1 cellular context compared by ENCODE assay signal in genomic region chr1:16618719-16619118, GRCh38.
TF ChIP-seq lines count a peak whose summit lies in the region.

No MANE protein-coding gene starts in this region.

TF ChIP-seq in K562, 482 proteins besides CTCF, POLR2A, EP300 and RAD21 (continued from another document and continues in another):
- no peak for TF ChIP-seq SFPQ (IDR thresholded peaks at IDR 0.05; ENCODE audit: low read depth, low read length)
- no peak for TF ChIP-seq NR2C1 (IDR thresholded peaks at IDR 0.05)
- no peak for TF ChIP-seq NR2C1 (tag; IDR thresholded peaks at IDR 0.05)
- TF ChIP-seq NR4A1 (CRISPR knock-in tag; IDR thresholded peaks at IDR 0.05), result 0 out of 2 replicates have a peak, but pooled peaks have one; percentile 27
- no peak for TF ChIP-seq NR4A1 (tag; IDR thresholded peaks at IDR 0.05)
- peak; percentile 71; the same call in 1 of the 2 replicates for TF ChIP-seq E2F3 (CRISPR knock-in tag; IDR thresholded peaks at IDR 0.05)
- TF ChIP-seq, protein P1, sequence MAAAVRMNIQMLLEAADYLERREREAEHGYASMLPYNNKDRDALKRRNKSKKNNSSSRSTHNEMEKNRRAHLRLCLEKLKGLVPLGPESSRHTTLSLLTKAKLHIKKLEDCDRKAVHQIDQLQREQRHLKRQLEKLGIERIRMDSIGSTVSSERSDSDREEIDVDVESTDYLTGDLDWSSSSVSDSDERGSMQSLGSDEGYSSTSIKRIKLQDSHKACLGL (CRISPR knock-in tag; IDR thresholded peaks at IDR 0.05; ENCODE audit: borderline replicate concordance, poor library complexity, severe bottlenecking), result peak; percentile 34
- TF ChIP-seq ZBTB11 (CRISPR knock-in tag; IDR thresholded peaks at IDR 0.05), result 0 out of 6 replicates have a peak, but pooled peaks of 1 of the 3 experiments have one; percentile 36
- TF ChIP-seq, protein P2, sequence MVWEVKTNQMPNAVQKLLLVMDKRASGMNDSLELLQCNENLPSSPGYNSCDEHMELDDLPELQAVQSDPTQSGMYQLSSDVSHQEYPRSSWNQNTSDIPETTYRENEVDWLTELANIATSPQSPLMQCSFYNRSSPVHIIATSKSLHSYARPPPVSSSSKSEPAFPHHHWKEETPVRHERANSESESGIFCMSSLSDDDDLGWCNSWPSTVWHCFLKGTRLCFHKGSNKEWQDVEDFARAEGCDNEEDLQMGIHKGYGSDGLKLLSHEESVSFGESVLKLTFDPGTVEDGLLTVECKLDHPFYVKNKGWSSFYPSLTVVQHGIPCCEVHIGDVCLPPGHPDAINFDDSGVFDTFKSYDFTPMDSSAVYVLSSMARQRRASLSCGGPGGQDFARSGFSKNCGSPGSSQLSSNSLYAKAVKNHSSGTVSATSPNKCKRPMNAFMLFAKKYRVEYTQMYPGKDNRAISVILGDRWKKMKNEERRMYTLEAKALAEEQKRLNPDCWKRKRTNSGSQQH (CRISPR knock-in tag; IDR thresholded peaks at IDR 0.05), result 0 out of 2 replicates have a peak, but pooled peaks have one; percentile 27
- TF ChIP-seq ERF (CRISPR knock-in tag; IDR thresholded peaks at IDR 0.05), result no peak
- TF ChIP-seq BRF2 (IDR thresholded peaks at IDR 0.05; ENCODE audit: borderline replicate concordance, insufficient read depth, insufficient read length), result no peak
- TF ChIP-seq, protein P3, sequence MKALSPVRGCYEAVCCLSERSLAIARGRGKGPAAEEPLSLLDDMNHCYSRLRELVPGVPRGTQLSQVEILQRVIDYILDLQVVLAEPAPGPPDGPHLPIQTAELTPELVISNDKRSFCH (CRISPR knock-in tag; IDR thresholded peaks at IDR 0.05), result 0 out of 2 replicates have a peak, but pooled peaks have one; percentile 15
- TF ChIP-seq, protein P3 (tag; IDR thresholded peaks at IDR 0.05), result no peak
- no peak for TF ChIP-seq HIVEP1 (CRISPR knock-in tag; IDR thresholded peaks at IDR 0.05)
- peak; percentile 89 for TF ChIP-seq ZNF165 (CRISPR knock-in tag; IDR thresholded peaks at IDR 0.05; ENCODE audit: borderline replicate concordance)
- no peak for TF ChIP-seq TAL1 (IDR thresholded peaks at IDR 0.05)
- TF ChIP-seq PTBP1 (IDR thresholded peaks at IDR 0.05; ENCODE audit: low read depth, low read length), result no peak
- no peak for TF ChIP-seq ZNF764 (CRISPR knock-in tag; IDR thresholded peaks at IDR 0.05; ENCODE audit: low read depth)
- TF ChIP-seq NCOR1 (IDR thresholded peaks at IDR 0.05), result no peak
- TF ChIP-seq HDAC8 (tag; IDR thresholded peaks at IDR 0.05), result no peak
- no peak for TF ChIP-seq ZNF23 (CRISPR knock-in tag; IDR thresholded peaks at IDR 0.05)
- TF ChIP-seq, protein P4, sequence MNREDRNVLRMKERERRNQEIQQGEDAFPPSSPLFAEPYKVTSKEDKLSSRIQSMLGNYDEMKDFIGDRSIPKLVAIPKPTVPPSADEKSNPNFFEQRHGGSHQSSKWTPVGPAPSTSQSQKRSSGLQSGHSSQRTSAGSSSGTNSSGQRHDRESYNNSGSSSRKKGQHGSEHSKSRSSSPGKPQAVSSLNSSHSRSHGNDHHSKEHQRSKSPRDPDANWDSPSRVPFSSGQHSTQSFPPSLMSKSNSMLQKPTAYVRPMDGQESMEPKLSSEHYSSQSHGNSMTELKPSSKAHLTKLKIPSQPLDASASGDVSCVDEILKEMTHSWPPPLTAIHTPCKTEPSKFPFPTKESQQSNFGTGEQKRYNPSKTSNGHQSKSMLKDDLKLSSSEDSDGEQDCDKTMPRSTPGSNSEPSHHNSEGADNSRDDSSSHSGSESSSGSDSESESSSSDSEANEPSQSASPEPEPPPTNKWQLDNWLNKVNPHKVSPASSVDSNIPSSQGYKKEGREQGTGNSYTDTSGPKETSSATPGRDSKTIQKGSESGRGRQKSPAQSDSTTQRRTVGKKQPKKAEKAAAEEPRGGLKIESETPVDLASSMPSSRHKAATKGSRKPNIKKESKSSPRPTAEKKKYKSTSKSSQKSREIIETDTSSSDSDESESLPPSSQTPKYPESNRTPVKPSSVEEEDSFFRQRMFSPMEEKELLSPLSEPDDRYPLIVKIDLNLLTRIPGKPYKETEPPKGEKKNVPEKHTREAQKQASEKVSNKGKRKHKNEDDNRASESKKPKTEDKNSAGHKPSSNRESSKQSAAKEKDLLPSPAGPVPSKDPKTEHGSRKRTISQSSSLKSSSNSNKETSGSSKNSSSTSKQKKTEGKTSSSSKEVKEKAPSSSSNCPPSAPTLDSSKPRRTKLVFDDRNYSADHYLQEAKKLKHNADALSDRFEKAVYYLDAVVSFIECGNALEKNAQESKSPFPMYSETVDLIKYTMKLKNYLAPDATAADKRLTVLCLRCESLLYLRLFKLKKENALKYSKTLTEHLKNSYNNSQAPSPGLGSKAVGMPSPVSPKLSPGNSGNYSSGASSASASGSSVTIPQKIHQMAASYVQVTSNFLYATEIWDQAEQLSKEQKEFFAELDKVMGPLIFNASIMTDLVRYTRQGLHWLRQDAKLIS (CRISPR knock-in tag; IDR thresholded peaks at IDR 0.05), result no peak
- TF ChIP-seq, protein P5, sequence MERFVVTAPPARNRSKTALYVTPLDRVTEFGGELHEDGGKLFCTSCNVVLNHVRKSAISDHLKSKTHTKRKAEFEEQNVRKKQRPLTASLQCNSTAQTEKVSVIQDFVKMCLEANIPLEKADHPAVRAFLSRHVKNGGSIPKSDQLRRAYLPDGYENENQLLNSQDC (CRISPR knock-in tag; IDR thresholded peaks at IDR 0.05), result peak; percentile 65; the same call in 1 of the 2 replicates
- TF ChIP-seq, protein P6, sequence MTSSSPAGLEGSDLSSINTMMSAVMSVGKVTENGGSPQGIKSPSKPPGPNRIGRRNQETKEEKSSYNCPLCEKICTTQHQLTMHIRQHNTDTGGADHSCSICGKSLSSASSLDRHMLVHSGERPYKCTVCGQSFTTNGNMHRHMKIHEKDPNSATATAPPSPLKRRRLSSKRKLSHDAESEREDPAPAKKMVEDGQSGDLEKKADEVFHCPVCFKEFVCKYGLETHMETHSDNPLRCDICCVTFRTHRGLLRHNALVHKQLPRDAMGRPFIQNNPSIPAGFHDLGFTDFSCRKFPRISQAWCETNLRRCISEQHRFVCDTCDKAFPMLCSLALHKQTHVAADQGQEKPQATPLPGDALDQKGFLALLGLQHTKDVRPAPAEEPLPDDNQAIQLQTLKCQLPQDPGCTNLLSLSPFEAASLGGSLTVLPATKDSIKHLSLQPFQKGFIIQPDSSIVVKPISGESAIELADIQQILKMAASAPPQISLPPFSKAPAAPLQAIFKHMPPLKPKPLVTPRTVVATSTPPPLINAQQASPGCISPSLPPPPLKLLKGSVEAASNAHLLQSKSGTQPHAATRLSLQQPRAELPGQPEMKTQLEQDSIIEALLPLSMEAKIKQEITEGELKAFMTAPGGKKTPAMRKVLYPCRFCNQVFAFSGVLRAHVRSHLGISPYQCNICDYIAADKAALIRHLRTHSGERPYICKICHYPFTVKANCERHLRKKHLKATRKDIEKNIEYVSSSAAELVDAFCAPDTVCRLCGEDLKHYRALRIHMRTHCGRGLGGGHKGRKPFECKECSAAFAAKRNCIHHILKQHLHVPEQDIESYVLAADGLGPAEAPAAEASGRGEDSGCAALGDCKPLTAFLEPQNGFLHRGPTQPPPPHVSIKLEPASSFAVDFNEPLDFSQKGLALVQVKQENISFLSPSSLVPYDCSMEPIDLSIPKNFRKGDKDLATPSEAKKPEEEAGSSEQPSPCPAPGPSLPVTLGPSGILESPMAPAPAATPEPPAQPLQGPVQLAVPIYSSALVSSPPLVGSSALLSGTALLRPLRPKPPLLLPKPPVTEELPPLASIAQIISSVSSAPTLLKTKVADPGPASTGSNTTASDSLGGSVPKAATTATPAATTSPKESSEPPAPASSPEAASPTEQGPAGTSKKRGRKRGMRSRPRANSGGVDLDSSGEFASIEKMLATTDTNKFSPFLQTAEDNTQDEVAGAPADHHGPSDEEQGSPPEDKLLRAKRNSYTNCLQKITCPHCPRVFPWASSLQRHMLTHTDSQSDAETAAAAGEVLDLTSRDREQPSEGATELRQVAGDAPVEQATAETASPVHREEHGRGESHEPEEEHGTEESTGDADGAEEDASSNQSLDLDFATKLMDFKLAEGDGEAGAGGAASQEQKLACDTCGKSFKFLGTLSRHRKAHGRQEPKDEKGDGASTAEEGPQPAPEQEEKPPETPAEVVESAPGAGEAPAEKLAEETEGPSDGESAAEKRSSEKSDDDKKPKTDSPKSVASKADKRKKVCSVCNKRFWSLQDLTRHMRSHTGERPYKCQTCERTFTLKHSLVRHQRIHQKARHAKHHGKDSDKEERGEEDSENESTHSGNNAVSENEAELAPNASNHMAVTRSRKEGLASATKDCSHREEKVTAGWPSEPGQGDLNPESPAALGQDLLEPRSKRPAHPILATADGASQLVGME (CRISPR knock-in tag; IDR thresholded peaks at IDR 0.05), result peak; percentile 85
- TF ChIP-seq TRIM28 (IDR thresholded peaks at IDR 0.05), result no peak
- no peak for TF ChIP-seq ARID3A (IDR thresholded peaks at IDR 0.05; ENCODE audit: borderline replicate concordance, low read depth, low read length)
- TF ChIP-seq TEAD2 (tag; IDR thresholded peaks at IDR 0.05), result no peak
- no peak for TF ChIP-seq ZNF668 (CRISPR knock-in tag; IDR thresholded peaks at IDR 0.05)
- no peak for TF ChIP-seq FOXK2 (conservative IDR thresholded peaks at IDR 0.05 in 1 of 2, IDR thresholded peaks at IDR 0.05 in 1 of 2; ENCODE audit: low read depth in 2 of 2)
- no peak for TF ChIP-seq ELF1 (tag; IDR thresholded peaks at IDR 0.05)
- TF ChIP-seq DDX20 (tag; IDR thresholded peaks at IDR 0.05; ENCODE audit: low read depth), result no peak
- no peak for TF ChIP-seq FOXO4 (CRISPR knock-in tag; IDR thresholded peaks at IDR 0.05)
